In genomic region chr12:25801621-25802243, GRCh38 we compare ENCODE assay signal across 1 cellular context.
TF ChIP-seq lines count a peak whose summit lies in the region.

No MANE protein-coding gene starts in this region.

TF ChIP-seq in HEK293, 187 proteins besides CTCF, POLR2A, EP300 and RAD21 (continued from another document):
- TF ChIP-seq ZNF398 (tag by site-specific recombination; IDR thresholded peaks at IDR 0.05), result no peak
- TF ChIP-seq ZNF664 (tag by site-specific recombination; IDR thresholded peaks at IDR 0.05), result no peak
- peak; percentile 43 for TF ChIP-seq PRDM6 (tag by site-specific recombination; IDR thresholded peaks at IDR 0.05)
- TF ChIP-seq FEZF1 (tag by site-specific recombination; IDR thresholded peaks at IDR 0.05), result no peak; the same call in 1 of the 2 replicates
- no peak for TF ChIP-seq ZNF777 (tag by site-specific recombination; IDR thresholded peaks at IDR 0.05; ENCODE audit: borderline replicate concordance)
- no peak for TF ChIP-seq ZNF114 (tag by site-specific recombination; IDR thresholded peaks at IDR 0.05)
- no peak for TF ChIP-seq HOXA7 (CRISPR knock-in tag; IDR thresholded peaks at IDR 0.05; ENCODE audit: borderline replicate concordance)
- no peak for TF ChIP-seq ZNF558 (tag by site-specific recombination; IDR thresholded peaks at IDR 0.05)
- TF ChIP-seq ZBTB48 (tag by site-specific recombination; IDR thresholded peaks at IDR 0.05), result no peak
- no peak for TF ChIP-seq SP3 (tag by site-specific recombination; IDR thresholded peaks at IDR 0.05)
- no peak for TF ChIP-seq YY1 (tag by site-specific recombination; IDR thresholded peaks at IDR 0.05)
- TF ChIP-seq SP2 (tag by site-specific recombination; IDR thresholded peaks at IDR 0.05), result no peak
- TF ChIP-seq ZNF555 (tag by site-specific recombination; conservative IDR thresholded peaks at IDR 0.05), result no peak
- TF ChIP-seq BCL6B (tag by site-specific recombination; IDR thresholded peaks at IDR 0.05), result no peak
- no peak for TF ChIP-seq ZNF18 (tag by site-specific recombination; IDR thresholded peaks at IDR 0.05)
- no peak for TF ChIP-seq ZNF610 (tag by site-specific recombination; IDR thresholded peaks at IDR 0.05; ENCODE audit: borderline replicate concordance)
- no peak for TF ChIP-seq ZBTB6 (tag by site-specific recombination; IDR thresholded peaks at IDR 0.05)
- peak; percentile 47; the same call in 1 of the 2 replicates for TF ChIP-seq ZBTB44 (tag by site-specific recombination; IDR thresholded peaks at IDR 0.05)
- TF ChIP-seq WT1 (tag by site-specific recombination; IDR thresholded peaks at IDR 0.05), result no peak
- no peak for TF ChIP-seq ZNF23 (tag by site-specific recombination; IDR thresholded peaks at IDR 0.05; ENCODE audit: borderline replicate concordance)
- no peak for TF ChIP-seq OVOL3 (tag by site-specific recombination; IDR thresholded peaks at IDR 0.05)
- TF ChIP-seq ZNF324 (tag by site-specific recombination; IDR thresholded peaks at IDR 0.05), result no peak
- no peak for TF ChIP-seq ZNF174 (tag by site-specific recombination; IDR thresholded peaks at IDR 0.05)
- TF ChIP-seq GLI4 (tag by site-specific recombination; IDR thresholded peaks at IDR 0.05), result no peak
- no peak for TF ChIP-seq ZNF544 (tag by site-specific recombination; IDR thresholded peaks at IDR 0.05)
- TF ChIP-seq ZSCAN18 (tag by site-specific recombination; IDR thresholded peaks at IDR 0.05), result no peak
